In the genomic region with DNA sequence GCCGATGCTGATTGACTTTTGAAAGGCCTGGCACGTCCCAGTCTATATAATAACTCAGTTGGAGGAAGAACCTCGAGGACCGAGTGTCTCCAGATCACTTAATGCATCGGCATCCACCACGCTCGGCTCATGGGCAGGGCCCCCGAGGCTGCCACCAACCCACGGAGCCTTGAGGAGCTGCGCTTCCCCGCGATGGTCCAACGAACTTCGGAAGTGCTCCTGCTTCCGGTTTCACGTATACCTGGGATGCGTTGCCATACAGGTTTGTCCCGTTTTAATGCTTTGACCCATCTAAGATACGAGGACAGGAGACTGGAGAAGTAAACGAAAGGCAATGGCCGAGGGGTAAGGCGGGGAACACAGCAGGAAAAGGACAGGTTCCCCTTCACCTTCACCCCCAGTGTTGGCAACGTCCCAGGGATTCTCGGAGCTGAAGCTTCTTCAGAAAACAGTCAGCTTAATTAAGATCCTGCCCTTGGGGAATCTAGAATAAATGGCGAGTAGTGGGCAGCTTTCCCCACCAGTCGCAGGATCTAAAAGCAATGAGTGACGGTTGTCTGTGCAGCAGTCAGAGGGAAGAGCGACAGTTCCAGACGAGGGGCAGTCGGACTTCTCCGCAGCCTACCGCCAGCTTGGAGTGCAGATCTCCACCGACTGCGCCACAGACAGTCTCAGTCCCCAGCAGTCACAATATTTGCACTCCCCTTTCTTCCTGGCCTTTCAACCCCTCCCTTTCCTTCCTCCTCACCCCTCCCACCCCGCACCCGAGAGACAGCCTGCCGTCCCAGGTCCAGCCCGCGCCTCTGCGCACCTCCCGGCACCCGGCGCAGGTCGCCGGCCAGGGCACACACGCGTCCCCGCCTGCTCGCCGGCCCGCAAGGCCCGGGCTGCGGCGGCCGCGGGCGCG, we compare ENCODE assay signal across 8 cellular contexts. TPM values are rescaled to one million over a fixed set of nuclear protein-coding genes. Genes with fewer than 3 reads are reported as not detected.
A peak's percentile ranks its signal among the peaks of the same experiment; 100 is the strongest.
DNase-seq lines count a peak whose midpoint lies in the region; ATAC-seq and TF ChIP-seq lines count a peak whose summit lies in the region.

No MANE protein-coding gene starts in this region.

- H3K27ac Mint-ChIP-seq in activated naive CD8-positive, alpha-beta T cell treated with anti-CD3 and anti-CD28 coated beads, Interleukin-2, amount 50 U/mL, for 24 hours = no peak overlapping the region

- no peak for TF ChIP-seq RAD21 in liver (IDR thresholded peaks at IDR 0.05)

- H3K4me1 Mint-ChIP-seq in activated naive CD8-positive, alpha-beta T cell treated with anti-CD3 and anti-CD28 coated beads, Interleukin-2, amount 50 U/mL, for 24 hours = peaks cover 20% of the 10 kb centered on the region

- 3% methylated on average over 58 of the region's 58 CpGs for WGBS in liver

- H3K36me3 ChIP-seq in A673 (ENCODE audit: insufficient read depth, low read length, poor library complexity, severe bottlenecking) (no peaks in the 10 kb centered on the region), liver (ENCODE audit: control insufficient read depth in 4 of 4, insufficient read depth in 3 of 4, low read depth in 1 of 4, low read length in 3 of 4) (no peaks in the 10 kb centered on the region), upper lobe of right lung (no peaks in the 10 kb centered on the region)

- H3K27me3 ChIP-seq in A673 (replicated peaks; ENCODE audit: insufficient read depth, low read depth, low read length, poor library complexity) (peaks cover 89% of the 10 kb centered on the region), liver (ENCODE audit: control insufficient read depth in 4 of 4, insufficient read depth in 4 of 4, low read length in 3 of 4) (peaks cover 7 to 40% (median 25%) of the 10 kb centered on the region in 4 donors), upper lobe of right lung (peaks cover 94% of the 10 kb centered on the region)

- no peak overlapping the region for H3K9ac ChIP-seq in liver (ENCODE audit: low read depth in 1 of 2, low read length in 2 of 2)

- peaks cover 4% of the 10 kb centered on the region for H3K4me1 ChIP-seq in A673 (ENCODE audit: insufficient read depth, low read length, poor library complexity, severe bottlenecking)
- H3K4me1 ChIP-seq in liver (ENCODE audit: control insufficient read depth in 4 of 4, insufficient read depth in 4 of 4, low read length in 3 of 4) = peaks cover 10 to 13% (median 12%) of the 10 kb centered on the region in 4 donors
- peaks cover 7% of the 10 kb centered on the region for H3K4me1 ChIP-seq in upper lobe of right lung

- no peaks in the 10 kb centered on the region for H3K9me3 Mint-ChIP-seq in activated naive CD8-positive, alpha-beta T cell treated with anti-CD3 and anti-CD28 coated beads, Interleukin-2, amount 50 U/mL, for 24 hours

- CTCF ChIA-PET in A673 (lab: Charles Lee) = no interaction called here

- BruUV-seq in A673 (replicated peaks; lab: Mats Ljungman, UMichigan) = no TSS peak

- TF ChIP-seq CTCF in A673 (conservative IDR thresholded peaks at IDR 0.05; ENCODE audit: low read depth, low read length) (no peak), liver (IDR thresholded peaks at IDR 0.05; ENCODE audit: low read depth, low read length, missing input control) (no peak), upper lobe of right lung (IDR thresholded peaks at IDR 0.05) (no peak)

- H3K27ac ChIP-seq in A673 (ENCODE audit: low read depth, low read length, poor library complexity, severe bottlenecking) (no peak overlapping the region), liver (ENCODE audit: low read depth in 1 of 2, low read length in 2 of 2) (no peak overlapping the region), upper lobe of right lung (no peak overlapping the region)

- ATAC-seq in GM18867 (IDR thresholded peaks at IDR 0.05; ENCODE audit: unreplicated experiment) (peak; percentile 67), HG03025 (IDR thresholded peaks at IDR 0.05; ENCODE audit: low FRiP score, unreplicated experiment) (peak; percentile 70), upper lobe of right lung (no peak)
- peak; percentile 65 for ATAC-seq in activated naive CD8-positive, alpha-beta T cell treated with anti-CD3 and anti-CD28 coated beads, Interleukin-2, amount 50 U/mL, for 24 hours

- peak overlapping the region; percentile 34 for H3K4me3 ChIP-seq in A673 (ENCODE audit: low read depth, low read length, poor library complexity, severe bottlenecking)
- peak overlapping the region in 2 of 3 donors; percentile 68 to 74 for H3K4me3 ChIP-seq in liver (ENCODE audit: low read depth in 1 of 3, low read length in 3 of 3)
- peak overlapping the region; percentile 52 for H3K4me3 ChIP-seq in upper lobe of right lung

- peak overlapping the region; percentile 78 for H3K4me3 Mint-ChIP-seq in activated naive CD8-positive, alpha-beta T cell treated with anti-CD3 and anti-CD28 coated beads, Interleukin-2, amount 50 U/mL, for 24 hours

- H3K9me3 ChIP-seq in A673 (ENCODE audit: low read depth, low read length, poor library complexity, severe bottlenecking) (no peaks in the 10 kb centered on the region), liver (ENCODE audit: control insufficient read depth in 4 of 4, low read length in 3 of 4) (peaks cover 0 to 3% (median 1%) of the 10 kb centered on the region in 4 donors), upper lobe of right lung (no peaks in the 10 kb centered on the region)

- DNase-seq in A673 (ENCODE audit: low spot score) (no peak), NCI-H460 (ENCODE audit: extremely low read depth, low read depth) (peak; percentile 6), upper lobe of right lung (peak; percentile 67), nucleus accumbens (lab: John Stamatoyannopoulos, UW) (no peak)
- DNase-seq in activated naive CD8-positive, alpha-beta T cell treated with anti-CD3 and anti-CD28 coated beads, Interleukin-2, amount 50 U/mL, for 24 hours = no peak

- H3K36me3 Mint-ChIP-seq in activated naive CD8-positive, alpha-beta T cell treated with anti-CD3 and anti-CD28 coated beads, Interleukin-2, amount 50 U/mL, for 24 hours (ENCODE audit: low read depth) = peaks cover 3% of the 10 kb centered on the region

- POLR2A ChIA-PET in A673 (lab: Charles Lee; ENCODE audit: low non-redundant PET) = no interaction called here

- intact Hi-C loops in A673 (cut with micrococcal nuclease; ENCODE audit: unreplicated experiment) = no loop called here
- intact Hi-C loops in upper lobe of right lung (cut with DNase I) = no loop called here

- peaks cover 66% of the 10 kb centered on the region for H3K27me3 Mint-ChIP-seq in activated naive CD8-positive, alpha-beta T cell treated with anti-CD3 and anti-CD28 coated beads, Interleukin-2, amount 50 U/mL, for 24 hours

TF ChIP-seq in liver, 16 proteins besides CTCF, POLR2A, EP300 and RAD21 (continues in another document):
- TF ChIP-seq YY1 (IDR thresholded peaks at IDR 0.05) (no peak), SP1 (IDR thresholded peaks at IDR 0.05) (no peak), RXRA (IDR thresholded peaks at IDR 0.05) (no peak), ATF3 (IDR thresholded peaks at IDR 0.05) (no peak), NR2F2 (IDR thresholded peaks at IDR 0.05) (no peak), HNF4A (conservative IDR thresholded peaks at IDR 0.05) (no peak), FOXA2 (IDR thresholded peaks at IDR 0.05) (no peak), HNF4G (IDR thresholded peaks at IDR 0.05) (no peak), EGR1 (IDR thresholded peaks at IDR 0.05; ENCODE audit: low read depth in 2 of 2) (no peak), TAF1 (conservative IDR thresholded peaks at IDR 0.05) (no peak), GABPA (IDR thresholded peaks at IDR 0.05 in 1 of 2, conservative IDR thresholded peaks at IDR 0.05 in 1 of 2) (no peak), REST (IDR thresholded peaks at IDR 0.05) (no peak)
- TF ChIP-seq, protein P1, sequence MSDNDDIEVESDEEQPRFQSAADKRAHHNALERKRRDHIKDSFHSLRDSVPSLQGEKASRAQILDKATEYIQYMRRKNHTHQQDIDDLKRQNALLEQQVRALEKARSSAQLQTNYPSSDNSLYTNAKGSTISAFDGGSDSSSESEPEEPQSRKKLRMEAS (IDR thresholded peaks at IDR 0.05) = no peak

RNA-seq across cellular contexts. Expression of gene SP8, which starts 10.7 kb away (rescaled TPM):
- total RNA-seq in A673 (2021) = not detected in 2 replicates
- 0.06 TPM in 1 of 2 replicates, not detected in the other for total RNA-seq in NCI-H460 (2014; rRNA removed; shearing (Covaris generic))
- polyA plus RNA-seq in NCI-H460 (2014; cell fraction: nucleus; rRNA removed) = not detected in 2 replicates
- total RNA-seq in liver = not detected
- not detected for polyA plus RNA-seq in liver
- total RNA-seq in upper lobe of right lung = not detected

Comparison
In these comparisons a context has a peak if more than half of its experiments do, and no peak if none do; other contexts are left out.
1. DNase-seq: peak in NCI-H460 (single experiment) and upper lobe of right lung (single experiment); none in A673 (single experiment), activated naive CD8-positive, alpha-beta T cell treated with anti-CD3 and anti-CD28 coated beads, Interleukin-2, amount 50 U/mL, for 24 hours (single experiment) and nucleus accumbens (0 of 56).
2. Peak in every context shown above with its lines, with median percentiles within 50 percentile points of each other: H3K4me3 ChIP-seq.